In the genomic region with DNA sequence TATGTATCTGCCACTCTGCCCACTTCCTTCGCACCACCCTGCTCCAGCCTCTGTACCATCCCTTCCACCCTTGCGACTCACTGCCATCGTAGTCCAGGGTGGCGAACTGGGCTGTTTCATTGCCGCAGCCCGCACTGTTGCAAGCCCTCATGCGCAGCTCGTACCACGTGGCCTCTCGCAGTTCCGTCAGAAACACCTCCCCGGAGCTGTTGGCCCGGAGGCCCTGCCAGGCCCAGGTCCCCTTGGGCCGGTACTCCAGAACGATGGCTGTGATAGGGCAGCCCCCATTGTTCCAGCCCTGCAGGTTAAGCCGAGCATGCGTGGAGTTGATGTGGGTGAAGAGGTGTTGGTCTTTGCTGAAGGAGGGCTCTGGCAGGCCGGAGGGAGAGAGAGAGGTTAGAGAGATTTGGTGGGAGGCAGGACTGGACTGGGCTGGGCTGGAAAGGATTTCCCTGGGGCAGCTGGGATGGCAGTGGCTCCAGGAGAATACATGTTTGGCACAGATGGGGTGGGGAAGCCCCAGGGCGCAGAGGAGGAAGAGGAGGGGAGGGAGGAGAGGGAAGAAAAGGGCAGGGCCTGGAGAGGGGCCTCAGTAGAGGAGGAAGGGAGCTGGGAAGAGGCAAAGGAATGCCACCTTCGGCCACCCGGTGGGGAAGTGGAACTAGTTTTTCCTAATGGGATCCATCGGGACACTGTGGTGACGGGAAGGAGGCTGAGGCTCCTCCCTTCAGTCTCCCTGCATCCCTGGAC, we compare ENCODE assay signal across 1 cellular context.
TF ChIP-seq lines count a peak whose summit lies in the region.

No MANE protein-coding gene starts in this region.

TF ChIP-seq in H1, 55 proteins besides CTCF, POLR2A, EP300 and RAD21:
- TF ChIP-seq FOSL1 (IDR thresholded peaks at IDR 0.05; ENCODE audit: insufficient read depth, low read depth, low read length) (no peak), JUND (IDR thresholded peaks at IDR 0.05; ENCODE audit: low read length) (no peak), ASH2L (IDR thresholded peaks at IDR 0.05; ENCODE audit: low read length) (no peak), CEBPB (IDR thresholded peaks at IDR 0.05; ENCODE audit: low read depth, low read length) (no peak)
TF ChIP-seq in H1: peak in this region for 0.
